ENCODE assay signal across 1 cellular context in genomic region chr2:86704482-86704971, GRCh38.
A peak's percentile ranks its signal among the peaks of the same experiment; 100 is the strongest.
TF ChIP-seq lines count a peak whose summit lies in the region.

No MANE protein-coding gene starts in this region.

TF ChIP-seq in HEK293, 187 proteins besides CTCF, POLR2A, EP300 and RAD21 (continued from another document):
- TF ChIP-seq PRDM2 (tag by site-specific recombination; IDR thresholded peaks at IDR 0.05; ENCODE audit: borderline replicate concordance) (no peak), PRDM10 (tag by site-specific recombination; IDR thresholded peaks at IDR 0.05) (peak; percentile 57), ZNF366 (tag by site-specific recombination; conservative IDR thresholded peaks at IDR 0.05) (peak; percentile 59), ZNF169 (tag by site-specific recombination; IDR thresholded peaks at IDR 0.05) (no peak), ZNF23 (tag by site-specific recombination; IDR thresholded peaks at IDR 0.05; ENCODE audit: borderline replicate concordance) (no peak), ZBTB1 (tag by site-specific recombination; IDR thresholded peaks at IDR 0.05) (no peak), GLIS2 (tag by site-specific recombination; IDR thresholded peaks at IDR 0.05) (peak; percentile 62), ZBTB17 (tag by site-specific recombination; IDR thresholded peaks at IDR 0.05) (peak; percentile 26; the same call in 1 of the 2 replicates), SCRT2 (tag by site-specific recombination; IDR thresholded peaks at IDR 0.05) (peak; percentile 69), ZNF302 (tag by site-specific recombination; IDR thresholded peaks at IDR 0.05; ENCODE audit: low read depth) (no peak), GLIS1 (tag by site-specific recombination; IDR thresholded peaks at IDR 0.05) (peak; percentile 95), ZBTB20 (tag by site-specific recombination; IDR thresholded peaks at IDR 0.05) (peak; percentile 28; the same call in 1 of the 2 replicates), ZSCAN16 (tag by site-specific recombination; IDR thresholded peaks at IDR 0.05) (peak; percentile 95), ZNF24 (tag by site-specific recombination; IDR thresholded peaks at IDR 0.05) (peak; percentile 32; the same call in 1 of the 2 replicates), ZNF561 (tag by site-specific recombination; IDR thresholded peaks at IDR 0.05; ENCODE audit: borderline replicate concordance) (no peak)
